Comparison of ENCODE assay signal across 19 cellular contexts in genomic region chr17:10034719-10035475, GRCh38.
DNase-seq lines count a peak whose midpoint lies in the region; ATAC-seq, FAIRE-seq and TF ChIP-seq lines count a peak whose summit lies in the region.
"Had no signal": no experiment of that assay in that cellular context is flagged by ENCODE, and none has a peak within 500 bp of the region (broad histone marks: within the 10 kb centered on the region; RNA-seq: fewer than 3 reads in every experiment).

No MANE protein-coding gene starts in this region.

- H3K27me3 ChIP-seq in esophagus muscularis mucosa, result no peaks in the 10 kb centered on the region
- no peaks in the 10 kb centered on the region for H3K27me3 ChIP-seq in foreskin keratinocyte

- H3K36me3 Mint-ChIP-seq in nephron (ENCODE audit: low read depth), result no peaks in the 10 kb centered on the region

- peaks cover 50% of the 10 kb centered on the region for H3K4me1 Mint-ChIP-seq in nephron
- H3K4me1 Mint-ChIP-seq: activated CD4-positive, alpha-beta T cell treated with anti-CD3 and anti-CD28 coated beads, Interleukin-2, amount 10 ng/mL, durations not matched to agents 7 days and 5 days; activated naive CD8-positive, alpha-beta T cell treated with anti-CD3 and anti-CD28 coated beads, Interleukin-2, amount 10 ng/mL, durations not matched to agents 7 days and 5 days had no signal

- H3K9me3 Mint-ChIP-seq in nephron, result no peaks in the 10 kb centered on the region
- H3K9me3 Mint-ChIP-seq: activated CD4-positive, alpha-beta T cell treated with anti-CD3 and anti-CD28 coated beads, Interleukin-2, amount 10 ng/mL, durations not matched to agents 7 days and 5 days; activated naive CD8-positive, alpha-beta T cell treated with anti-CD3 and anti-CD28 coated beads, Interleukin-2, amount 10 ng/mL, durations not matched to agents 7 days and 5 days; activated T-cell treated with anti-CD3 and anti-CD28 coated beads, Interleukin-2, amount 50 U/mL, for 4 hours; stimulated activated naive CD8-positive, alpha-beta T cell treated with anti-CD3 and anti-CD28 coated beads, Interleukin-15, amount 100 ng/mL, for 72 hours had no signal

- H3K4me3 Mint-ChIP-seq in nephron, result no peak overlapping the region
- H3K4me3 Mint-ChIP-seq: activated CD4-positive, alpha-beta T cell treated with anti-CD3 and anti-CD28 coated beads, Interleukin-2, amount 10 ng/mL, durations not matched to agents 7 days and 5 days; activated naive CD8-positive, alpha-beta T cell treated with anti-CD3 and anti-CD28 coated beads, Interleukin-2, amount 10 ng/mL, durations not matched to agents 7 days and 5 days; activated T-cell treated with anti-CD3 and anti-CD28 coated beads, Interleukin-2, amount 50 U/mL, for 4 hours; stimulated activated naive CD8-positive, alpha-beta T cell treated with anti-CD3 and anti-CD28 coated beads, Interleukin-15, amount 100 ng/mL, for 72 hours had no signal

- H3K27me3 Mint-ChIP-seq in nephron (ENCODE audit: low read depth), result peaks cover 9% of the 10 kb centered on the region
- H3K27me3 Mint-ChIP-seq: activated CD4-positive, alpha-beta T cell treated with anti-CD3 and anti-CD28 coated beads, Interleukin-2, amount 10 ng/mL, durations not matched to agents 7 days and 5 days; activated naive CD8-positive, alpha-beta T cell treated with anti-CD3 and anti-CD28 coated beads, Interleukin-2, amount 10 ng/mL, durations not matched to agents 7 days and 5 days; stimulated activated naive CD8-positive, alpha-beta T cell treated with anti-CD3 and anti-CD28 coated beads, Interleukin-15, amount 100 ng/mL, for 72 hours had no signal

- H3K27ac ChIP-seq in esophagus muscularis mucosa (replicated peaks in 1 of 4) (peak overlapping the region; percentile 70 to 80 (median 80)), substantia nigra (ENCODE audit: low read depth, low read length, poor library complexity, severe bottlenecking) (peak overlapping the region; percentile 98), foreskin keratinocyte (no peak overlapping the region)

- no peaks in the 10 kb centered on the region for H3K9me3 ChIP-seq in esophagus muscularis mucosa
- H3K9me3 ChIP-seq: left lung had no signal

- no peak for TF ChIP-seq EP300 in esophagus muscularis mucosa (IDR thresholded peaks at IDR 0.05)

- FAIRE-seq in GM12891 (lab: Jason Lieb, UNC), result peak; percentile 38
- FAIRE-seq: GM18507, K562 had no signal

- TF ChIP-seq POLR2A in GM12891 (IDR thresholded peaks at IDR 0.05; ENCODE audit: low read depth, low read length) (no peak), esophagus muscularis mucosa (IDR thresholded peaks at IDR 0.05; ENCODE audit: low read depth) (no peak)

- H3K36me3 ChIP-seq in esophagus muscularis mucosa, result peaks cover 0 to 9% (median 0%) of the 10 kb centered on the region in 4 donors
- H3K36me3 ChIP-seq: left lung had no signal

- peak overlapping the region in 2 of 3 experiments; percentile 34 to 60 for H3K27ac Mint-ChIP-seq in nephron
- H3K27ac Mint-ChIP-seq: activated CD4-positive, alpha-beta T cell treated with anti-CD3 and anti-CD28 coated beads, Interleukin-2, amount 10 ng/mL, durations not matched to agents 7 days and 5 days; activated naive CD8-positive, alpha-beta T cell treated with anti-CD3 and anti-CD28 coated beads, Interleukin-2, amount 10 ng/mL, durations not matched to agents 7 days and 5 days had no signal

- ATAC-seq in foreskin keratinocyte, result no peak
- no peak for ATAC-seq in HG03280 (IDR thresholded peaks at IDR 0.05; ENCODE audit: unreplicated experiment)
- ATAC-seq: activated T-cell treated with anti-CD3 and anti-CD28 coated beads, Interleukin-2, amount 50 U/mL, for 4 hours; K562; stimulated activated naive CD8-positive, alpha-beta T cell treated with anti-CD3 and anti-CD28 coated beads, Interleukin-15, amount 100 ng/mL, for 72 hours had no signal

- H3K4me1 ChIP-seq in esophagus muscularis mucosa (peaks cover 0 to 59% (median 44%) of the 10 kb centered on the region in 4 donors), foreskin keratinocyte (no peaks in the 10 kb centered on the region)

- WGBS in esophagus muscularis mucosa, result 59% methylated on average over 10 of the region's 15 CpGs

- DNase-seq in GM12891 (ENCODE audit: insufficient read length, low spot score) (no peak), esophagus muscularis mucosa (ENCODE audit: extremely low spot score) (no peak), substantia nigra (lab: John Stamatoyannopoulos, UW) (peak in 11 of 49 donors; percentile 14 to 46 (median 28)), foreskin keratinocyte (no peak), SHP77 treated with DMSO at 0.1 percent for 48 hours (lab: John Stamatoyannopoulos, UW) (no peak)
- DNase-seq in activated CD4-positive, alpha-beta T cell treated with anti-CD3 and anti-CD28 coated beads, Interleukin-2, amount 50 U/mL, for 1 hour, result no peak
- DNase-seq: activated CD4-positive, alpha-beta T cell treated with anti-CD3 and anti-CD28 coated beads, Interleukin-2, amount 10 ng/mL, durations not matched to agents 7 days and 5 days; activated naive CD8-positive, alpha-beta T cell treated with anti-CD3 and anti-CD28 coated beads, Interleukin-2, amount 10 ng/mL, durations not matched to agents 7 days and 5 days; activated T-cell treated with anti-CD3 and anti-CD28 coated beads, Interleukin-2, amount 50 U/mL, for 4 hours; GDM1; NCI-H1092 treated with DMSO at 0.1 percent for 48 hours; NK-92 treated with Interleukin-12 subunit alpha and Interleukin-12 subunit beta, amount 100 ng/mL, for 24 hours; stimulated activated naive CD8-positive, alpha-beta T cell treated with anti-CD3 and anti-CD28 coated beads, Interleukin-15, amount 100 ng/mL, for 72 hours; T-helper 9 cell had no signal

- no peak for TF ChIP-seq CTCF in esophagus muscularis mucosa (IDR thresholded peaks at IDR 0.05)
- TF ChIP-seq CTCF in nephron (IDR thresholded peaks at IDR 0.05; ENCODE audit: unreplicated experiment in 3 of 3), result no peak
- no peak for TF ChIP-seq CTCF in foreskin keratinocyte (conservative IDR thresholded peaks at IDR 0.05)

- intact Hi-C loops in esophagus muscularis mucosa (cut with DNase I), result no loop called here

- H3K4me3 ChIP-seq in esophagus muscularis mucosa, result peak overlapping the region; percentile 41 to 53 (median 44)
- H3K4me3 ChIP-seq: K562 had no signal

TF ChIP-seq in GM12891, 5 proteins besides CTCF, POLR2A, EP300 and RAD21:
- TF ChIP-seq POU2F2 (IDR thresholded peaks at IDR 0.05; ENCODE audit: low read depth, low read length) (no peak), PAX5 (IDR thresholded peaks at IDR 0.05; ENCODE audit: insufficient read depth, low read length, severe bottlenecking) (no peak), POLR2AphosphoS5 (IDR thresholded peaks at IDR 0.05; ENCODE audit: low read depth, low read length) (no peak), SPI1 (IDR thresholded peaks at IDR 0.05; ENCODE audit: low read depth, low read length) (no peak), TAF1 (IDR thresholded peaks at IDR 0.05; ENCODE audit: low read depth, low read length) (no peak)
